ENCODE assay signal across 17 cellular contexts in the genomic region with DNA sequence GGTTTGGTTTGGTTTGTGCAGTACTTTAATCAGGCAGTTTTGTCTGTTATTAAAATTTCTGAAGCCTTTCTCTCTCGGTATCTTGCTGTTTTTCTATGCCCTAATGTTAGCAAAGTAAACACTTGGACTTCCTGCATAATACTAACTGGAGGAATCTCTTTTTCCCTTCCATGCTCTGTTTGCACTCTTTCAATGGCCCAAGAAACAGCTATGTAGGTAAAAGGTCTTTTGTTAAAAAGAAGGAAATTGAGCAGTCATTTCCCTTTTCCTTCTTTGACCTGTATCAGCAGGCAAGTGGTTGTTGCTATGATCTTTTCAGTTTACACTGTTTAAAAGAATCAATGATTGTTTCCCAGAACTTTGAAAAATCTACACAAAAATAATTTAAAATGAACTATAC.
DNase-seq lines count a peak whose midpoint lies in the region; ATAC-seq, FAIRE-seq and TF ChIP-seq lines count a peak whose summit lies in the region.
"Had no signal": no experiment of that assay in that cellular context is flagged by ENCODE, and none has a peak within 500 bp of the region (broad histone marks: within the 10 kb centered on the region; RNA-seq: fewer than 3 reads in every experiment).

No MANE protein-coding gene starts in this region.

- POLR2A ChIA-PET in CD8-positive, alpha-beta T cell (lab: Charles Lee): no interaction called here

- ATAC-seq in left lung: peak; percentile 58
- ATAC-seq in CD8-positive, alpha-beta T cell: no peak

- H3K36me3 ChIP-seq in left lung: no peaks in the 10 kb centered on the region
- H3K36me3 ChIP-seq in CD8-positive, alpha-beta T cell (ENCODE audit: insufficient read depth, low read length): no peaks in the 10 kb centered on the region
- H3K36me3 ChIP-seq: BE2C, MG63 had no signal

- no peaks in the 10 kb centered on the region for H3K4me1 Mint-ChIP-seq in CD8-positive, alpha-beta T cell (ENCODE audit: low read depth)
- H3K4me1 Mint-ChIP-seq: CD8-positive, alpha-beta memory T cell had no signal

- no peak for TF ChIP-seq CTCF in left lung (IDR thresholded peaks at IDR 0.05)
- no peak for TF ChIP-seq CTCF in CD8-positive, alpha-beta T cell (IDR thresholded peaks at IDR 0.05)

- no peak for FAIRE-seq in urothelium cell line (lab: Jason Lieb, UNC)
- FAIRE-seq: H1 had no signal

- no peaks in the 10 kb centered on the region for H3K27me3 ChIP-seq in left lung
- no peaks in the 10 kb centered on the region for H3K27me3 ChIP-seq in CD8-positive, alpha-beta T cell (ENCODE audit: insufficient read depth, low read length)
- H3K27me3 ChIP-seq: BE2C, MG63 had no signal

- no peak overlapping the region for H3K27ac ChIP-seq in left lung
- no peak overlapping the region for H3K27ac ChIP-seq in CD8-positive, alpha-beta T cell (ENCODE audit: low read depth, low read length)
- H3K27ac ChIP-seq: KMS-11 had no signal

- peaks cover 6% of the 10 kb centered on the region for H3K9me3 Mint-ChIP-seq in CD8-positive, alpha-beta T cell

- no peaks in the 10 kb centered on the region for H3K27me3 Mint-ChIP-seq in CD8-positive, alpha-beta T cell (ENCODE audit: low read depth)
- H3K27me3 Mint-ChIP-seq: CD8-positive, alpha-beta memory T cell had no signal

- H3K4me3 ChIP-seq in left lung: no peak overlapping the region
- H3K4me3 ChIP-seq in CD8-positive, alpha-beta T cell (ENCODE audit: low read depth, low read length): no peak overlapping the region
- H3K4me3 ChIP-seq: MG63 had no signal

- H3K27ac Mint-ChIP-seq in CD8-positive, alpha-beta T cell: no peak overlapping the region
- H3K27ac Mint-ChIP-seq: CD8-positive, alpha-beta memory T cell had no signal

- H3K4me3 Mint-ChIP-seq in CD8-positive, alpha-beta T cell: no peak overlapping the region
- H3K4me3 Mint-ChIP-seq: CD8-positive, alpha-beta memory T cell had no signal

- H3K9me3 ChIP-seq in left lung: peaks cover 0 to 6% of the 10 kb centered on the region in 2 donors
- H3K9me3 ChIP-seq in CD8-positive, alpha-beta T cell (ENCODE audit: low read length): no peaks in the 10 kb centered on the region
- H3K9me3 ChIP-seq: BE2C, MG63 had no signal

- no peaks in the 10 kb centered on the region for H3K36me3 Mint-ChIP-seq in CD8-positive, alpha-beta T cell
- H3K36me3 Mint-ChIP-seq: CD8-positive, alpha-beta memory T cell had no signal

- peak; percentile 4 for DNase-seq in NCI-H2029 (lab: John Stamatoyannopoulos, UW)
- DNase-seq in dermis blood vessel endothelial cell: peak; percentile 87
- no peak for DNase-seq in left lung
- DNase-seq in renal cortical epithelial cell (ENCODE audit: low read depth): peak; percentile 18
- no peak for DNase-seq in OCI-M2 (lab: John Stamatoyannopoulos, UW; ENCODE audit: unreplicated experiment)
- no peak for DNase-seq in urothelium cell line (ENCODE audit: low spot score)
- no peak for DNase-seq in CD8-positive, alpha-beta T cell
- DNase-seq: BE2C; CD8-positive, alpha-beta memory T cell; EL; MG63; NCI-H1092 treated with DMSO at 0.1 percent for 48 hours; NCI-H1930; NCI-H510A; SIG-M5 had no signal

- CTCF ChIA-PET in CD8-positive, alpha-beta T cell (lab: Charles Lee): no interaction called here

- peaks cover 0 to 6% of the 10 kb centered on the region in 2 donors for H3K4me1 ChIP-seq in left lung
- H3K4me1 ChIP-seq in CD8-positive, alpha-beta T cell (ENCODE audit: insufficient read depth, low read length): no peaks in the 10 kb centered on the region
- H3K4me1 ChIP-seq: BE2C had no signal

- intact Hi-C loops in left lung (cut with DNase I): no loop called here
- intact Hi-C loops in CD8-positive, alpha-beta T cell (cut with DNase I, micrococcal nuclease): no loop called here

Comparison
In these comparisons a context has a peak if more than half of its experiments do, and no peak if none do; other contexts are left out.
1. DNase-seq: peak in NCI-H2029 (single experiment), dermis blood vessel endothelial cell (single experiment) and renal cortical epithelial cell (single experiment); none in left lung (0 of 2), OCI-M2 (single experiment), urothelium cell line (single experiment) and CD8-positive, alpha-beta T cell (0 of 7).